In the genomic region with DNA sequence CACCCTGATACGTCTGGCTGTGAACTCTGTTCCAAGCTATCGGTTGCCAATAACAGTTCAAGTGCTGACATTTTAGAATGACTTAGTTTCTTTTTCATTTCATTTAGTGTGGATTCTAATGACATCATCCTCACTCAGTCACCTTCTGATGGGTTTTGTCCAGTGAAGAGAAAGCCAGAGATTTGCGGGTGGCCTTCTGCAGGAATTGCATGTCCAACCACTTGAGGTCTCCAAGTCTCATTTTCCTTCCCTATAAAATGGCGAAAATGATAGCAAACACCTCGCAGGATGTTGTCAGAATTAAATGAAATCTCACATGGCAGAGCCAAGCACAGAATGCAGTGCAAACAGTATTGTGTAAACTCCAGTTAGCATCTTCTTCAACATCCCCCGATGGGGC, we compare ENCODE assay signal across 18 cellular contexts.
DNase-seq lines count a peak whose midpoint lies in the region; ATAC-seq and TF ChIP-seq lines count a peak whose summit lies in the region.
"Had no signal": no experiment of that assay in that cellular context is flagged by ENCODE, and none has a peak within 500 bp of the region (broad histone marks: within the 10 kb centered on the region; RNA-seq: fewer than 3 reads in every experiment).

No MANE protein-coding gene starts in this region.

- H3K4me1 Mint-ChIP-seq in MCF 10A (ENCODE audit: insufficient read depth, unreplicated experiment) = peaks cover 26% of the 10 kb centered on the region

- WGBS in heart left ventricle, 4 donors = 73 to 87% (median 76%) methylated on average over 6 of the region's 6 CpGs
- 76 to 80% methylated on average over 6 of the region's 6 CpGs for WGBS in sigmoid colon, 2 donors

- H3K27me3 ChIP-seq in heart left ventricle (peaks cover 0 to 4% (median 0%) of the 10 kb centered on the region in 9 donors), sigmoid colon (no peaks in the 10 kb centered on the region)

- H3K4me3 ChIP-seq in heart left ventricle (no peak overlapping the region), sigmoid colon (no peak overlapping the region)
- H3K4me3 ChIP-seq: GM23338, K562 had no signal

- DNase-seq in heart left ventricle (peak in 3 of 5 donors; percentile 12 to 58 (median 40)), cardiac septum (ENCODE audit: low spot score) (no peak), left ventricle myocardium superior (no peak), sigmoid colon (no peak), GM19238 (ENCODE audit: insufficient read length, low spot score) (no peak), MCF 10A (ENCODE audit: unreplicated experiment) (no peak), GOT3 (lab: John Stamatoyannopoulos, UW) (no peak), NCI-H1048 (lab: John Stamatoyannopoulos, UW) (no peak)
- DNase-seq: 8988T; CD8-positive, alpha-beta T cell; HFFc6; MV-4-11; NCI-H1417 treated with DMSO at 0.1 percent for 48 hours; NCI-H1930; NCI-H446; NCI-H69 had no signal

- ATAC-seq in heart left ventricle (peak; percentile 0 to 46 (median 25)), left ventricle myocardium superior (peak; percentile 52)
- ATAC-seq: CD8-positive, alpha-beta T cell; GM23338; K562 had no signal

- CTCF ChIA-PET in MCF 10A (lab: Yijun Ruan, JAX) = no interaction called here

- peaks cover 0 to 38% (median 8%) of the 10 kb centered on the region in 12 donors for H3K4me1 ChIP-seq in heart left ventricle
- H3K4me1 ChIP-seq in sigmoid colon = peaks cover 0 to 9% (median 3%) of the 10 kb centered on the region in 4 donors

- no peaks in the 10 kb centered on the region for H3K27me3 Mint-ChIP-seq in MCF 10A (ENCODE audit: insufficient read depth, unreplicated experiment)

- H3K36me3 Mint-ChIP-seq in MCF 10A (ENCODE audit: insufficient read depth, unreplicated experiment) = peaks cover 10% of the 10 kb centered on the region
- H3K36me3 Mint-ChIP-seq: CD8-positive, alpha-beta T cell had no signal

- TF ChIP-seq POLR2A in heart left ventricle (IDR thresholded peaks at IDR 0.05) (no peak), sigmoid colon (IDR thresholded peaks at IDR 0.05) (no peak)

- H3K4me3 Mint-ChIP-seq in MCF 10A (ENCODE audit: unreplicated experiment) = no peak overlapping the region
- H3K4me3 Mint-ChIP-seq: CD8-positive, alpha-beta T cell; GM23338; HFFc6 had no signal

- POLR2A ChIA-PET in MCF 10A (lab: Yijun Ruan, JAX) = no interaction called here

- H3K36me3 ChIP-seq in heart left ventricle = no peaks in the 10 kb centered on the region
- H3K36me3 ChIP-seq in sigmoid colon = no peaks in the 10 kb centered on the region

- peaks cover 0 to 15% (median 0%) of the 10 kb centered on the region in 12 donors for H3K9me3 ChIP-seq in heart left ventricle
- no peaks in the 10 kb centered on the region for H3K9me3 ChIP-seq in sigmoid colon

- no TSS peak for BruUV-seq in MCF 10A (replicated peaks; lab: Mats Ljungman, UMichigan)

- H3K9me3 Mint-ChIP-seq in MCF 10A (ENCODE audit: unreplicated experiment) = no peaks in the 10 kb centered on the region
- H3K9me3 Mint-ChIP-seq: CD8-positive, alpha-beta T cell; GM23338; HFFc6 had no signal

- H3K27ac Mint-ChIP-seq in MCF 10A (ENCODE audit: low read depth, unreplicated experiment) = no peak overlapping the region
- H3K27ac Mint-ChIP-seq: CD8-positive, alpha-beta T cell; GM23338; HFFc6 had no signal

- TF ChIP-seq EP300 in sigmoid colon (IDR thresholded peaks at IDR 0.05) = no peak

- H3K27ac ChIP-seq in heart left ventricle (peak overlapping the region in 10 of 12 donors; percentile 18 to 78 (median 52)), sigmoid colon (peak overlapping the region; percentile 17 to 52 (median 36))

- intact Hi-C loops in heart left ventricle (cut with DNase I) = loop anchor here in 5 of 10 donors (2.0 to 10.0 kb wide), 6 partner anchors 63 to 290 kb away; a partner anchor contains a TSS
- intact Hi-C loops in cardiac septum (cut with DNase I) = loop anchor here (5.0 to 10.0 kb wide), 2 partner anchors 77 to 400 kb away; no protein-coding TSS in a partner anchor
- intact Hi-C loops in left ventricle myocardium superior (cut with micrococcal nuclease) = no loop called here
- intact Hi-C loops in sigmoid colon (cut with DNase I) = no loop called here
- intact Hi-C loops in MCF 10A (cut with micrococcal nuclease) = loop anchor here (5.0 to 10.0 kb wide), 3 partner anchors 60 to 290 kb away; a partner anchor contains a TSS

- no peak for TF ChIP-seq CTCF in heart left ventricle (IDR thresholded peaks at IDR 0.05)
- TF ChIP-seq CTCF in sigmoid colon (IDR thresholded peaks at IDR 0.05) = no peak
- TF ChIP-seq CTCF in MCF 10A (IDR thresholded peaks at IDR 0.05; ENCODE audit: unreplicated experiment) = no peak

Comparison
In these comparisons a context has a peak if more than half of its experiments do, and no peak if none do; other contexts are left out.
1. DNase-seq: peak in heart left ventricle (3 of 5); none in cardiac septum (single experiment), left ventricle myocardium superior (single experiment), sigmoid colon (single experiment), GM19238 (single experiment), MCF 10A (single experiment), GOT3 (single experiment) and NCI-H1048 (single experiment).
2. intact Hi-C loops: an anchor here in cardiac septum (5.0 to 10.0 kb wide) and MCF 10A (5.0 to 10.0 kb wide); none called in left ventricle myocardium superior and sigmoid colon.